ENCODE assay signal across 8 cellular contexts in the genomic region with DNA sequence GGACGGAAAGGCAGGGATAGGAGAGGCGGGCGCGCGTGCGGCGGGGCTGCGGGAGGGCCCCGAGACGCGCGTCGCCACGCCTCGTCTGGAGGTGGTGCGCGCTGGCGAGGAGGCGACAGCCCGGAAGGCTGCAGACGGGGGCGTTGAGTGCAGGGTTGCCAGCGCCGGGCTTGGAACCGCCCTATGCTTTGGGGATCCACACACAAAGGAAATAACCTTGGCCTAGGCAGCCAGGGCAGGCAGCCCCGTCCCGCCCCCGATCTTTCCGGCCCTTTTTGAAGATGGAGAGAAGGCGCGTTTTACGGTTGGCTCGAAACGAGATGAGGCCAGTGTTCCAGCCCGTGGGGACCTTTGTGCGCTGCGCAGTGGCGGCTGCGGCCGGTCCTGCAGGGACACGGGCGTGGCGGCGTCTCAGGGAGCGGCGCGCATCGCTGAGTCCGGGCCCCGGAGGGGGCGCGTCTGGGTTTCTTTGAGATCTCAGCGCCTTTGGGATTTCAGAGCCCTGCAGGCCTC.
DNase-seq lines count a peak whose midpoint lies in the region; ATAC-seq and TF ChIP-seq lines count a peak whose summit lies in the region.

No MANE protein-coding gene starts in this region.

- H3K4me3 ChIP-seq in GM12864 (ENCODE audit: low read depth, low read length), result peak overlapping the region; percentile 48
- peak overlapping the region; percentile 50 for H3K4me3 ChIP-seq in HEK293 (ENCODE audit: low read depth, low read length)

- peaks cover 3% of the 10 kb centered on the region for H3K36me3 Mint-ChIP-seq in central memory CD8-positive, alpha-beta T cell (ENCODE audit: insufficient read depth)

- H3K4me1 Mint-ChIP-seq in central memory CD8-positive, alpha-beta T cell, result peaks cover 22% of the 10 kb centered on the region

- H3K9me3 Mint-ChIP-seq in central memory CD8-positive, alpha-beta T cell, result no peaks in the 10 kb centered on the region

- no peak for DNase-seq in GM12864 (ENCODE audit: low read depth)
- DNase-seq in NCI-H1436 (lab: John Stamatoyannopoulos, UW), result peak; percentile 74
- peak; percentile 26 for DNase-seq in activated CD4-positive, CD25-positive, alpha-beta regulatory T cell treated with anti-CD3 and anti-CD28 coated beads, Interleukin-2, amount 50 U/mL, for 16 hours (ENCODE audit: low read depth, low spot score)
- DNase-seq in central memory CD8-positive, alpha-beta T cell (ENCODE audit: low spot score in 2 of 2), result peak; percentile 22 to 33
- DNase-seq in stimulated activated CD4-positive, alpha-beta T cell treated with anti-CD3 and anti-CD28 coated beads, Interleukin-1b, Interleukin-23, amount 100 ng/mL, for 48 hours, result peak; percentile 75
- DNase-seq in cerebellar nuclear complex (lab: John Stamatoyannopoulos, UW), result no peak

- H3K27me3 ChIP-seq in layer of hippocampus (ENCODE audit: control insufficient read depth, insufficient read depth, low read length), result no peaks in the 10 kb centered on the region

- peak; percentile 89 for ATAC-seq in central memory CD8-positive, alpha-beta T cell (replicated peaks; ENCODE audit: extremely low read depth, poor library complexity, severe bottlenecking)

- peaks cover 82% of the 10 kb centered on the region for H3K27me3 Mint-ChIP-seq in central memory CD8-positive, alpha-beta T cell

- H3K4me3 Mint-ChIP-seq in central memory CD8-positive, alpha-beta T cell, result peak overlapping the region; percentile 82

- H3K4me1 ChIP-seq in HEK293 (ENCODE audit: control insufficient read depth, insufficient read depth, low read length), result peaks cover 12% of the 10 kb centered on the region

- CTCF ChIA-PET in HEK293 (lab: Yijun Ruan, JAX), result interaction anchor here (0.7 to 1.5 kb wide), 3 partner anchors 10 to 443 kb away, joined by 3 to 4 read pairs (median 4); no protein-coding TSS in a partner anchor

- POLR2A ChIA-PET in HEK293 (lab: Yijun Ruan, JAX), result interaction anchor here (1.0 to 1.6 kb wide), 2 partner anchors 11 to 71 kb away, joined by 3 to 4 read pairs; no protein-coding TSS in a partner anchor

- H3K27ac ChIP-seq in HEK293 (ENCODE audit: extremely low read depth, low read depth, low read length), result peak overlapping the region; percentile 82
- H3K27ac ChIP-seq in layer of hippocampus (ENCODE audit: low read depth, low read length), result peak overlapping the region; percentile 85

- H3K9me3 ChIP-seq in HEK293 (ENCODE audit: control insufficient read depth, insufficient read depth, low read depth, low read length), result no peaks in the 10 kb centered on the region

- no peaks in the 10 kb centered on the region for H3K36me3 ChIP-seq in HEK293 (ENCODE audit: control insufficient read depth in 2 of 2, insufficient read depth in 1 of 2, low read length in 2 of 2)

- H3K27ac Mint-ChIP-seq in central memory CD8-positive, alpha-beta T cell (ENCODE audit: low read depth), result no peak overlapping the region

- TF ChIP-seq CTCF in GM12864 (IDR thresholded peaks at IDR 0.05; ENCODE audit: low read depth, low read length, missing control alignments) (no peak), HEK293 (tag by site-specific recombination; IDR thresholded peaks at IDR 0.05) (peak; percentile 70; the same call in 1 of the 2 replicates)

TF ChIP-seq in HEK293, 187 proteins besides CTCF, POLR2A, EP300 and RAD21 (continues in another document):
- TF ChIP-seq AEBP2 (tag by site-specific recombination; IDR thresholded peaks at IDR 0.05; ENCODE audit: borderline replicate concordance) (no peak), ZNF664 (tag by site-specific recombination; IDR thresholded peaks at IDR 0.05) (no peak), SP3 (tag by site-specific recombination; IDR thresholded peaks at IDR 0.05) (peak; percentile 43; the same call in 1 of the 2 replicates), ZFHX2 (tag by site-specific recombination; conservative IDR thresholded peaks at IDR 0.05) (peak; percentile 91), KLF1 (tag by site-specific recombination; IDR thresholded peaks at IDR 0.05) (peak; percentile 63), ZNF221 (tag by site-specific recombination; IDR thresholded peaks at IDR 0.05; ENCODE audit: borderline replicate concordance) (no peak), KLF9 (tag by site-specific recombination; IDR thresholded peaks at IDR 0.05; ENCODE audit: low read depth) (0 out of 2 replicates have a peak, but pooled peaks have one; percentile 37), KLF8 (tag by site-specific recombination; IDR thresholded peaks at IDR 0.05) (peak; percentile 43), ZNF2 (tag by site-specific recombination; IDR thresholded peaks at IDR 0.05) (no peak), ZXDB (tag by site-specific recombination; IDR thresholded peaks at IDR 0.05) (peak; percentile 29; the same call in 1 of the 2 replicates), ZNF335 (tag by site-specific recombination; conservative IDR thresholded peaks at IDR 0.05) (peak; percentile 51), ZNF449 (tag by site-specific recombination; IDR thresholded peaks at IDR 0.05) (no peak), ZNF600 (tag by site-specific recombination; IDR thresholded peaks at IDR 0.05) (peak; percentile 73), ZFP41 (tag by site-specific recombination; IDR thresholded peaks at IDR 0.05; ENCODE audit: borderline replicate concordance) (no peak), ZNF341 (tag by site-specific recombination; IDR thresholded peaks at IDR 0.05; ENCODE audit: low read depth) (peak; percentile 61), ZBTB48 (tag by site-specific recombination; IDR thresholded peaks at IDR 0.05) (peak; percentile 77), SP2 (tag by site-specific recombination; IDR thresholded peaks at IDR 0.05) (peak; percentile 81), ZBTB20 (tag by site-specific recombination; IDR thresholded peaks at IDR 0.05) (peak; percentile 89)
- TF ChIP-seq, protein P1, sequence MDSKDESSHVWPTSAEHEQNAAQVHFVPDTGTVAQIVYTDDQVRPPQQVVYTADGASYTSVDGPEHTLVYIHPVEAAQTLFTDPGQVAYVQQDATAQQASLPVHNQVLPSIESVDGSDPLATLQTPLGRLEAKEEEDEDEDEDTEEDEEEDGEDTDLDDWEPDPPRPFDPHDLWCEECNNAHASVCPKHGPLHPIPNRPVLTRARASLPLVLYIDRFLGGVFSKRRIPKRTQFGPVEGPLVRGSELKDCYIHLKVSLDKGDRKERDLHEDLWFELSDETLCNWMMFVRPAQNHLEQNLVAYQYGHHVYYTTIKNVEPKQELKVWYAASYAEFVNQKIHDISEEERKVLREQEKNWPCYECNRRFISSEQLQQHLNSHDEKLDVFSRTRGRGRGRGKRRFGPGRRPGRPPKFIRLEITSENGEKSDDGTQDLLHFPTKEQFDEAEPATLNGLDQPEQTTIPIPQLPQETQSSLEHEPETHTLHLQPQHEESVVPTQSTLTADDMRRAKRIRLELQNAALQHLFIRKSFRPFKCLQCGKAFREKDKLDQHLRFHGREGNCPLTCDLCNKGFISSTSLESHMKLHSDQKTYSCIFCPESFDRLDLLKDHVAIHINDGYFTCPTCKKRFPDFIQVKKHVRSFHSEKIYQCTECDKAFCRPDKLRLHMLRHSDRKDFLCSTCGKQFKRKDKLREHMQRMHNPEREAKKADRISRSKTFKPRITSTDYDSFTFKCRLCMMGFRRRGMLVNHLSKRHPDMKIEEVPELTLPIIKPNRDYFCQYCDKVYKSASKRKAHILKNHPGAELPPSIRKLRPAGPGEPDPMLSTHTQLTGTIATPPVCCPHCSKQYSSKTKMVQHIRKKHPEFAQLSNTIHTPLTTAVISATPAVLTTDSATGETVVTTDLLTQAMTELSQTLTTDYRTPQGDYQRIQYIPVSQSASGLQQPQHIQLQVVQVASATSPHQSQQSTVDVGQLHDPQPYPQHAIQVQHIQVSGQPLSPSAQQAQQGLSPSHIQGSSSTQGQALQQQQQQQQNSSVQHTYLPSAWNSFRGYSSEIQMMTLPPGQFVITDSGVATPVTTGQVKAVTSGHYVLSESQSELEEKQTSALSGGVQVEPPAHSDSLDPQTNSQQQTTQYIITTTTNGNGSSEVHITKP (tag by site-specific recombination; IDR thresholded peaks at IDR 0.05), result 0 out of 2 replicates have a peak, but pooled peaks have one; percentile 25
- TF ChIP-seq, protein P2, sequence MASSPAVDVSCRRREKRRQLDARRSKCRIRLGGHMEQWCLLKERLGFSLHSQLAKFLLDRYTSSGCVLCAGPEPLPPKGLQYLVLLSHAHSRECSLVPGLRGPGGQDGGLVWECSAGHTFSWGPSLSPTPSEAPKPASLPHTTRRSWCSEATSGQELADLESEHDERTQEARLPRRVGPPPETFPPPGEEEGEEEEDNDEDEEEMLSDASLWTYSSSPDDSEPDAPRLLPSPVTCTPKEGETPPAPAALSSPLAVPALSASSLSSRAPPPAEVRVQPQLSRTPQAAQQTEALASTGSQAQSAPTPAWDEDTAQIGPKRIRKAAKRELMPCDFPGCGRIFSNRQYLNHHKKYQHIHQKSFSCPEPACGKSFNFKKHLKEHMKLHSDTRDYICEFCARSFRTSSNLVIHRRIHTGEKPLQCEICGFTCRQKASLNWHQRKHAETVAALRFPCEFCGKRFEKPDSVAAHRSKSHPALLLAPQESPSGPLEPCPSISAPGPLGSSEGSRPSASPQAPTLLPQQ (tag by site-specific recombination; IDR thresholded peaks at IDR 0.05), result 0 out of 2 replicates have a peak, but pooled peaks have one; percentile 11

Comparison
In these comparisons a context has a peak if more than half of its experiments do, and no peak if none do; other contexts are left out.
1. DNase-seq: peak in NCI-H1436 (single experiment), activated CD4-positive, CD25-positive, alpha-beta regulatory T cell treated with anti-CD3 and anti-CD28 coated beads, Interleukin-2, amount 50 U/mL, for 16 hours (single experiment), central memory CD8-positive, alpha-beta T cell (2 of 2) and stimulated activated CD4-positive, alpha-beta T cell treated with anti-CD3 and anti-CD28 coated beads, Interleukin-1b, Interleukin-23, amount 100 ng/mL, for 48 hours (single experiment); none in GM12864 (single experiment) and cerebellar nuclear complex (0 of 2).